In genomic region chr16:30903002-30903401, GRCh38 we compare ENCODE assay signal across 8 cellular contexts. TPM values are rescaled to one million over a fixed set of nuclear protein-coding genes. Genes with fewer than 3 reads are reported as not detected.
A peak's percentile ranks its signal among the peaks of the same experiment; 100 is the strongest.
DNase-seq lines count a peak whose midpoint lies in the region; ATAC-seq lines count a peak whose summit lies in the region.
"Had no signal": no experiment of that assay in that cellular context is flagged by ENCODE, and none has a peak within 500 bp of the region (broad histone marks: within the 10 kb centered on the region; RNA-seq: fewer than 3 reads in every experiment).

No MANE protein-coding gene starts in this region.

- H3K79me2 ChIP-seq in Karpas-422 (ENCODE audit: low read length): no peaks in the 10 kb centered on the region

- no peak overlapping the region for H3K4me3 ChIP-seq in Karpas-422 (ENCODE audit: low read length)
- H3K4me3 ChIP-seq in subcutaneous abdominal adipose tissue (ENCODE audit: low read depth in 1 of 5, low read length in 5 of 5): peak overlapping the region; percentile 27 to 79 (median 67)

- no peaks in the 10 kb centered on the region for H4K20me1 ChIP-seq in Karpas-422 (ENCODE audit: insufficient read depth, low read depth, low read length)

- H3K9ac ChIP-seq in Karpas-422 (ENCODE audit: low read length) (no peak overlapping the region), subcutaneous abdominal adipose tissue (ENCODE audit: low read length in 5 of 5) (peak overlapping the region; percentile 38 to 76 (median 68))

- H3K27ac ChIP-seq in Karpas-422 (ENCODE audit: low read length): no peak overlapping the region
- H3K27ac ChIP-seq in layer of hippocampus (ENCODE audit: low read depth, low read length): peak overlapping the region; percentile 27
- peak overlapping the region; percentile 70 for H3K27ac ChIP-seq in subcutaneous abdominal adipose tissue (ENCODE audit: low read depth, low read length)

- no peak overlapping the region for H2AFZ ChIP-seq in Karpas-422 (ENCODE audit: low read length)

- H3K9me3 Mint-ChIP-seq in activated CD8-positive, alpha-beta memory T cell treated with anti-CD3 and anti-CD28 coated beads, Interleukin-2, amount 10 ng/mL, durations not matched to agents 7 days and 5 days (ENCODE audit: low read depth): peaks cover 2% of the 10 kb centered on the region

- peaks cover 39% of the 10 kb centered on the region for H3K4me1 Mint-ChIP-seq in activated CD8-positive, alpha-beta memory T cell treated with anti-CD3 and anti-CD28 coated beads, Interleukin-2, amount 10 ng/mL, durations not matched to agents 7 days and 5 days

- peak overlapping the region; percentile 99 for H3K27ac Mint-ChIP-seq in activated CD8-positive, alpha-beta memory T cell treated with anti-CD3 and anti-CD28 coated beads, Interleukin-2, amount 10 ng/mL, durations not matched to agents 7 days and 5 days

- DNase-seq in Karpas-422 (no peak), nucleus accumbens (lab: John Stamatoyannopoulos, UW) (no peak), islet precursor cell (no peak)
- peak; percentile 57 for DNase-seq in activated CD8-positive, alpha-beta memory T cell treated with anti-CD3 and anti-CD28 coated beads, Interleukin-2, amount 10 ng/mL, durations not matched to agents 7 days and 5 days

- no peaks in the 10 kb centered on the region for H3K27me3 ChIP-seq in Karpas-422 (ENCODE audit: low read length)
- no peaks in the 10 kb centered on the region for H3K27me3 ChIP-seq in layer of hippocampus (ENCODE audit: control insufficient read depth, insufficient read depth, low read length)
- no peaks in the 10 kb centered on the region for H3K27me3 ChIP-seq in subcutaneous abdominal adipose tissue (ENCODE audit: control insufficient read depth in 5 of 5, insufficient read depth in 4 of 5, low read length in 5 of 5)

- no peaks in the 10 kb centered on the region for H3K9me2 ChIP-seq in Karpas-422 (replicated peaks; ENCODE audit: insufficient read depth, low read length)

- H3K9me3 ChIP-seq in Karpas-422 (ENCODE audit: low read length) (no peaks in the 10 kb centered on the region), subcutaneous abdominal adipose tissue (ENCODE audit: control insufficient read depth in 5 of 5, low read length in 5 of 5) (no peaks in the 10 kb centered on the region)
- H3K9me3 ChIP-seq: prostate gland had no signal

- H3K27me3 Mint-ChIP-seq in activated CD8-positive, alpha-beta memory T cell treated with anti-CD3 and anti-CD28 coated beads, Interleukin-2, amount 10 ng/mL, durations not matched to agents 7 days and 5 days: no peaks in the 10 kb centered on the region

- H3K4me1 ChIP-seq in Karpas-422 (ENCODE audit: low read length) (peaks cover 12% of the 10 kb centered on the region), subcutaneous abdominal adipose tissue (ENCODE audit: control insufficient read depth in 5 of 5, insufficient read depth in 5 of 5, low read length in 5 of 5) (peaks cover 2 to 35% (median 30%) of the 10 kb centered on the region in 5 donors)
- H3K4me1 ChIP-seq: prostate gland had no signal

- H3K36me3 ChIP-seq in Karpas-422 (ENCODE audit: insufficient read depth, low read length): no peaks in the 10 kb centered on the region
- peaks cover 0 to 3% (median 0%) of the 10 kb centered on the region in 5 donors for H3K36me3 ChIP-seq in subcutaneous abdominal adipose tissue (ENCODE audit: control insufficient read depth in 5 of 5, insufficient read depth in 5 of 5, low read length in 5 of 5)
- H3K36me3 ChIP-seq: prostate gland had no signal

- peak; percentile 40 for ATAC-seq in activated CD8-positive, alpha-beta memory T cell treated with anti-CD3 and anti-CD28 coated beads, Interleukin-2, amount 10 ng/mL, durations not matched to agents 7 days and 5 days
- ATAC-seq in HG03045 (IDR thresholded peaks at IDR 0.05; ENCODE audit: unreplicated experiment): no peak

- CTCF ChIA-PET in activated CD8-positive, alpha-beta memory T cell treated with anti-CD3 and anti-CD28 coated beads, Interleukin-2, amount 10 ng/mL, durations not matched to agents 7 days and 5 days (lab: Charles Lee): interaction anchor here (1.1 to 5.6 kb wide), 12 partner anchors 10 to 128 kb away, joined by 4 to 133 read pairs (median 15); partner anchors contain the start of gene BCL7C

- peak overlapping the region; percentile 58 for H3K4me2 ChIP-seq in Karpas-422 (ENCODE audit: low read depth, low read length, poor library complexity, severe bottlenecking)

- peak overlapping the region; percentile 81 for H3K4me3 Mint-ChIP-seq in activated CD8-positive, alpha-beta memory T cell treated with anti-CD3 and anti-CD28 coated beads, Interleukin-2, amount 10 ng/mL, durations not matched to agents 7 days and 5 days

- H3K36me3 Mint-ChIP-seq in activated CD8-positive, alpha-beta memory T cell treated with anti-CD3 and anti-CD28 coated beads, Interleukin-2, amount 10 ng/mL, durations not matched to agents 7 days and 5 days: peaks cover 3% of the 10 kb centered on the region

RNA-seq across cellular contexts. Expression of gene CTF1, which starts 6.6 kb away (rescaled TPM):
- total RNA-seq in Karpas-422 (2014; rRNA removed; shearing (Covaris generic); ENCODE audit: low replicate concordance): 0.94 and 1.1 TPM in 2 replicates
- total RNA-seq in activated CD8-positive, alpha-beta memory T cell treated with anti-CD3 and anti-CD28 coated beads, Interleukin-2, amount 10 ng/mL, durations not matched to agents 7 days and 5 days: under 1 TPM; 0.35 to 0.47 TPM

RNA-seq across cellular contexts. Expression of gene BCL7C, which starts 9.1 kb away (rescaled TPM):
- 27.4 and 59.7 TPM in 2 replicates for total RNA-seq in Karpas-422 (2014; rRNA removed; shearing (Covaris generic); ENCODE audit: low replicate concordance)
- total RNA-seq in activated CD8-positive, alpha-beta memory T cell treated with anti-CD3 and anti-CD28 coated beads, Interleukin-2, amount 10 ng/mL, durations not matched to agents 7 days and 5 days: 10 to 100 TPM; 25.6 to 26.8 TPM

RNA-seq across cellular contexts. Expression of gene FBXL19, which starts 20.4 kb away (rescaled TPM):
- total RNA-seq in Karpas-422 (2014; rRNA removed; shearing (Covaris generic); ENCODE audit: low replicate concordance): 24.5 and 59.5 TPM in 2 replicates
- 10 to 100 TPM; 26.1 to 29.2 TPM for total RNA-seq in activated CD8-positive, alpha-beta memory T cell treated with anti-CD3 and anti-CD28 coated beads, Interleukin-2, amount 10 ng/mL, durations not matched to agents 7 days and 5 days

RNA-seq across cellular contexts. Expression of gene ORAI3, which starts 45.9 kb away (rescaled TPM):
- total RNA-seq in Karpas-422 (2014; rRNA removed; shearing (Covaris generic); ENCODE audit: low replicate concordance): 34.0 and 60.7 TPM in 2 replicates
- 10 to 100 TPM; 19.5 to 20.5 TPM for total RNA-seq in activated CD8-positive, alpha-beta memory T cell treated with anti-CD3 and anti-CD28 coated beads, Interleukin-2, amount 10 ng/mL, durations not matched to agents 7 days and 5 days

RNA-seq across cellular contexts. Expression of gene SETD1A, which starts 54.6 kb away (rescaled TPM):
- 3.8 and 4.3 TPM in 2 replicates for total RNA-seq in Karpas-422 (2014; rRNA removed; shearing (Covaris generic); ENCODE audit: low replicate concordance)
- total RNA-seq in activated CD8-positive, alpha-beta memory T cell treated with anti-CD3 and anti-CD28 coated beads, Interleukin-2, amount 10 ng/mL, durations not matched to agents 7 days and 5 days: 10 to 100 TPM; 23.9 to 26.4 TPM
